1 cellular context compared by ENCODE assay signal in the genomic region with DNA sequence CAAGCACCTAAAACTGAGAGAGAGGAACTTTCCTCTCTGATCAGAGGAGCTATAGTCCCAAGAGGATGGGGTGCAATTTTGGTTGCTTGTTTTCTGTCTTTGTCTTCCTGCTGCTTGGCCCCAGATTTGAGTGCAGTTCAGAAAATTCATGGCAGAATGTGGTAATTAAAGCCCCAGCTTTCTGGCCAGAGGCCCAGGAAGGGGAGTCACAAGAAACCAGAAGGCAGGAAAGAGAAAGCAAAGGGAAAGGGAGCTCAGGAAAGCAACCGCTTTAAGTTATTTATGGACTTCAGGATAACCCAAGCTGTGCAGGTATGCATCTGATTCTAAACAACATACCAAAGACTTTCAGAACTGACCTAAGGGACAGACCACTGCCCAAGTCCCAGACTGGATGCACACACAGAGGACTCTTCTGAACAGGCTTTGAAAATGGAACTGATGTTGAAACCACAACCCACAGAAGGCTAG.
TF ChIP-seq lines count a peak whose summit lies in the region.

No MANE protein-coding gene starts in this region.

TF ChIP-seq in K562, 482 proteins besides CTCF, POLR2A, EP300 and RAD21 (continued from another document):
- TF ChIP-seq, protein P1, sequence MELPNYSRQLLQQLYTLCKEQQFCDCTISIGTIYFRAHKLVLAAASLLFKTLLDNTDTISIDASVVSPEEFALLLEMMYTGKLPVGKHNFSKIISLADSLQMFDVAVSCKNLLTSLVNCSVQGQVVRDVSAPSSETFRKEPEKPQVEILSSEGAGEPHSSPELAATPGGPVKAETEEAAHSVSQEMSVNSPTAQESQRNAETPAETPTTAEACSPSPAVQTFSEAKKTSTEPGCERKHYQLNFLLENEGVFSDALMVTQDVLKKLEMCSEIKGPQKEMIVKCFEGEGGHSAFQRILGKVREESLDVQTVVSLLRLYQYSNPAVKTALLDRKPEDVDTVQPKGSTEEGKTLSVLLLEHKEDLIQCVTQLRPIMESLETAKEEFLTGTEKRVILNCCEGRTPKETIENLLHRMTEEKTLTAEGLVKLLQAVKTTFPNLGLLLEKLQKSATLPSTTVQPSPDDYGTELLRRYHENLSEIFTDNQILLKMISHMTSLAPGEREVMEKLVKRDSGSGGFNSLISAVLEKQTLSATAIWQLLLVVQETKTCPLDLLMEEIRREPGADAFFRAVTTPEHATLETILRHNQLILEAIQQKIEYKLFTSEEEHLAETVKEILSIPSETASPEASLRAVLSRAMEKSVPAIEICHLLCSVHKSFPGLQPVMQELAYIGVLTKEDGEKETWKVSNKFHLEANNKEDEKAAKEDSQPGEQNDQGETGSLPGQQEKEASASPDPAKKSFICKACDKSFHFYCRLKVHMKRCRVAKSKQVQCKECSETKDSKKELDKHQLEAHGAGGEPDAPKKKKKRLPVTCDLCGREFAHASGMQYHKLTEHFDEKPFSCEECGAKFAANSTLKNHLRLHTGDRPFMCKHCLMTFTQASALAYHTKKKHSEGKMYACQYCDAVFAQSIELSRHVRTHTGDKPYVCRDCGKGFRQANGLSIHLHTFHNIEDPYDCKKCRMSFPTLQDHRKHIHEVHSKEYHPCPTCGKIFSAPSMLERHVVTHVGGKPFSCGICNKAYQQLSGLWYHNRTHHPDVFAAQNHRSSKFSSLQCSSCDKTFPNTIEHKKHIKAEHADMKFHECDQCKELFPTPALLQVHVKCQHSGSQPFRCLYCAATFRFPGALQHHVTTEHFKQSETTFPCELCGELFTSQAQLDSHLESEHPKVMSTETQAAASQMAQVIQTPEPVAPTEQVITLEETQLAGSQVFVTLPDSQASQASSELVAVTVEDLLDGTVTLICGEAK (IDR thresholded peaks at IDR 0.05): no peak
- TF ChIP-seq, protein P1 (CRISPR knock-in tag; IDR thresholded peaks at IDR 0.05): no peak
- TF ChIP-seq CEBPG (CRISPR knock-in tag; IDR thresholded peaks at IDR 0.05): no peak
- no peak for TF ChIP-seq CEBPG (tag; conservative IDR thresholded peaks at IDR 0.05 in 1 of 2, IDR thresholded peaks at IDR 0.05 in 1 of 2)
- no peak for TF ChIP-seq ETV6 (IDR thresholded peaks at IDR 0.05; ENCODE audit: borderline replicate concordance in 1 of 2, low read depth in 2 of 2, low read length in 1 of 2)
- TF ChIP-seq ETV6 (CRISPR knock-in tag; IDR thresholded peaks at IDR 0.05; ENCODE audit: borderline replicate concordance): no peak
- TF ChIP-seq ZNF133 (CRISPR knock-in tag; IDR thresholded peaks at IDR 0.05): no peak
- TF ChIP-seq, protein P2, sequence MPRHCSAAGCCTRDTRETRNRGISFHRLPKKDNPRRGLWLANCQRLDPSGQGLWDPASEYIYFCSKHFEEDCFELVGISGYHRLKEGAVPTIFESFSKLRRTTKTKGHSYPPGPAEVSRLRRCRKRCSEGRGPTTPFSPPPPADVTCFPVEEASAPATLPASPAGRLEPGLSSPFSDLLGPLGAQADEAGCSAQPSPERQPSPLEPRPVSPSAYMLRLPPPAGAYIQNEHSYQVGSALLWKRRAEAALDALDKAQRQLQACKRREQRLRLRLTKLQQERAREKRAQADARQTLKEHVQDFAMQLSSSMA (CRISPR knock-in tag; IDR thresholded peaks at IDR 0.05): no peak
TF ChIP-seq in K562: peak in this region for 0.
